Comparison of ENCODE assay signal across 8 cellular contexts in the genomic region with DNA sequence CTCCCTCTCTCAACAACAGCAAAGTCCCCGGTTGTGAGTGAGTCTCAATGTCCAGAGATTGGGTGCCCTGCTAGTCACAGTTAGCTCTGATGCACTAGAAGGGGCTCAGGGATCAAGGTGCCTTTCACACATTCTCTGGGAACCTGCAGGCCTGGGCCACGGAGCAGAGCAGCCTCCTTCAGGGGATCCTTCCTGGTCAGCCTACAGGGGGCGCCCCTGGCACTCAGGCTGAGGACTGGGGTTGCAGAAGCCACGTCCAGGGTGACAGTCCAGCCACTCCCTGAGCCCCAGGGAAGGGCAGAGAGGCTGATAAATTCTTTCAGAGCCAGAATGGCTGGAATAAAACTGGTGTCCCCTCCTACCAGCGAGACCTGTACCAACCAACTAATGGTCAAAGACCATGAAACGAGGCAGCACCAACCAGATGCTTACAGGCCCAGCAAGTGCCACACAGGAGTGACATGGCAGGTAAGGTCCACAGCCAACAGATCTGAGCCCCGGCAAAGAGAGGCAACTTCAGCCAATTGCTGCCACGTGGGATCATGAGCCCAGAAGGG. TPM values are rescaled to one million over a fixed set of nuclear protein-coding genes. Genes with fewer than 3 reads are reported as not detected.
DNase-seq lines count a peak whose midpoint lies in the region; ATAC-seq, FAIRE-seq and TF ChIP-seq lines count a peak whose summit lies in the region.

No MANE protein-coding gene starts in this region.

- no peak overlapping the region for H3K4me2 ChIP-seq in astrocyte (ENCODE audit: low read length)

- H3K4me3 Mint-ChIP-seq in T-cell (no peak overlapping the region), astrocyte (ENCODE audit: unreplicated experiment) (no peak overlapping the region)

- no peaks in the 10 kb centered on the region for H3K27me3 Mint-ChIP-seq in T-cell
- H3K27me3 Mint-ChIP-seq in astrocyte (ENCODE audit: low read depth, unreplicated experiment), result no peaks in the 10 kb centered on the region

- ATAC-seq in HG02610 (IDR thresholded peaks at IDR 0.05; ENCODE audit: unreplicated experiment), result peak; percentile 47
- ATAC-seq in T-cell (replicated peaks in 1 of 4), result peak; percentile 48 to 79 (median 72)

- no peaks in the 10 kb centered on the region for H3K27me3 ChIP-seq in astrocyte (ENCODE audit: insufficient read depth, low read length)
- no peaks in the 10 kb centered on the region for H3K27me3 ChIP-seq in iPS DF 6.9 (ENCODE audit: control insufficient read depth, insufficient read depth, low read length)

- TF ChIP-seq CTCF in astrocyte (IDR thresholded peaks at IDR 0.05; ENCODE audit: insufficient read depth, low read depth, low read length), result peak; percentile 58

- H3K4me1 Mint-ChIP-seq in T-cell (peaks cover 0 to 7% (median 5%) of the 10 kb centered on the region in 3 donors), astrocyte (ENCODE audit: low read depth, unreplicated experiment) (peaks cover 9% of the 10 kb centered on the region)

- H3K36me3 ChIP-seq in astrocyte (ENCODE audit: insufficient read depth, low read length) (no peaks in the 10 kb centered on the region), iPS DF 6.9 (ENCODE audit: control insufficient read depth, insufficient read depth, low read length) (peaks cover 16% of the 10 kb centered on the region)

- H3K27ac ChIP-seq in astrocyte (ENCODE audit: low read depth, low read length), result no peak overlapping the region
- H3K27ac ChIP-seq in iPS DF 6.9 (ENCODE audit: low read length), result no peak overlapping the region

- H3K9me3 Mint-ChIP-seq in T-cell (no peaks in the 10 kb centered on the region), astrocyte (ENCODE audit: unreplicated experiment) (no peaks in the 10 kb centered on the region)

- no peak for FAIRE-seq in astrocyte (lab: Jason Lieb, UNC)

- H3K4me3 ChIP-seq in astrocyte (ENCODE audit: insufficient read depth, low read depth, low read length) (no peak overlapping the region), iPS DF 6.9 (ENCODE audit: low read length) (no peak overlapping the region)

- CTCF ChIA-PET in T-cell (lab: Charles Lee), result no interaction called here

- H2AFZ ChIP-seq in astrocyte (ENCODE audit: low read depth, low read length), result no peak overlapping the region

- POLR2A ChIA-PET in T-cell (lab: Charles Lee), result no interaction called here

- H3K27ac Mint-ChIP-seq in T-cell (peak overlapping the region in 1 of 2 donors; percentile 4), astrocyte (ENCODE audit: unreplicated experiment) (no peak overlapping the region)

- H3K9me3 ChIP-seq in astrocyte (ENCODE audit: insufficient read depth, low read depth, low read length), result no peaks in the 10 kb centered on the region
- no peaks in the 10 kb centered on the region for H3K9me3 ChIP-seq in iPS DF 6.9 (ENCODE audit: control insufficient read depth, insufficient read depth, low read length)

- H3K36me3 Mint-ChIP-seq in T-cell (peaks cover 3% of the 10 kb centered on the region), astrocyte (ENCODE audit: low read depth, unreplicated experiment) (peaks cover 19% of the 10 kb centered on the region)

- peaks cover 21% of the 10 kb centered on the region for H3K79me2 ChIP-seq in astrocyte (ENCODE audit: insufficient read depth, low read length)

- H3K4me1 ChIP-seq in astrocyte (ENCODE audit: insufficient read depth, low read length), result peaks cover 7% of the 10 kb centered on the region
- H3K4me1 ChIP-seq in iPS DF 6.9 (ENCODE audit: control insufficient read depth, insufficient read depth, low read length), result no peaks in the 10 kb centered on the region

- no peak overlapping the region for H3K9ac ChIP-seq in astrocyte (ENCODE audit: low read length)

- peak; percentile 77 for DNase-seq in DMS53 (lab: John Stamatoyannopoulos, UW)
- DNase-seq in T-cell, result peak in 30 of 34 experiments; percentile 16 to 67 (median 42)
- DNase-seq in astrocyte (ENCODE audit: low read depth), result no peak
- DNase-seq in iPS DF 6.9 (ENCODE audit: low read depth, low spot score), result peak; percentile 67
- peak; percentile 45 to 62 for DNase-seq in stimulated activated CD4-positive, alpha-beta T cell treated with anti-CD3 and anti-CD28 coated beads, Interleukin-1b, Interleukin-23, amount 100 ng/mL, for 4 hours (ENCODE audit: low read depth in 2 of 2)
- no peak for DNase-seq in retina
- no peak for DNase-seq in H4 (ENCODE audit: low spot score)

- no CpG with 5 or more reads among the region's 8 CpGs for WGBS in iPS DF 6.9 (ENCODE audit: insufficient coverage, insufficient read length)

- H4K20me1 ChIP-seq in astrocyte (ENCODE audit: insufficient read depth, low read length), result peaks cover 72% of the 10 kb centered on the region

RNA-seq across cellular contexts. Expression of a gene that starts 43.5 kb away (rescaled TPM):
- total RNA-seq in T-cell (10 to 100 TPM; 18.9 to 35.1 (median 30.2) TPM), astrocyte (108 and 130 TPM in 2 replicates)
- 20.8 and 30.6 TPM in 2 replicates for total RNA-seq in H4 (2014; rRNA removed; shearing (Covaris generic))

RNA-seq across cellular contexts. Expression of a gene that starts 48.7 kb away (rescaled TPM):
- 10 to 100 TPM; 41.8 to 56.4 (median 49.4) TPM for total RNA-seq in T-cell
- total RNA-seq in astrocyte, result 40.0 and 41.2 TPM in 2 replicates
- total RNA-seq in H4 (2014; rRNA removed; shearing (Covaris generic)), result 31.3 and 31.4 TPM in 2 replicates

RNA-seq across cellular contexts. Expression of a gene that starts 59.0 kb away (rescaled TPM):
- 10 to 100 TPM; 28.7 to 43.4 (median 37.9) TPM for total RNA-seq in T-cell
- 9.7 and 12.0 TPM in 2 replicates for total RNA-seq in astrocyte
- 2.0 and 2.9 TPM in 2 replicates for total RNA-seq in H4 (2014; rRNA removed; shearing (Covaris generic))

Comparison
In these comparisons a context has a peak if more than half of its experiments do, and no peak if none do; other contexts are left out.
1. DNase-seq: peak in DMS53 (single experiment), T-cell (30 of 34), iPS DF 6.9 (single experiment) and stimulated activated CD4-positive, alpha-beta T cell treated with anti-CD3 and anti-CD28 coated beads, Interleukin-1b, Interleukin-23, amount 100 ng/mL, for 4 hours (2 of 2); none in astrocyte (single experiment), retina (single experiment) and H4 (single experiment).